Comparison of ENCODE assay signal across 9 cellular contexts in the genomic region with DNA sequence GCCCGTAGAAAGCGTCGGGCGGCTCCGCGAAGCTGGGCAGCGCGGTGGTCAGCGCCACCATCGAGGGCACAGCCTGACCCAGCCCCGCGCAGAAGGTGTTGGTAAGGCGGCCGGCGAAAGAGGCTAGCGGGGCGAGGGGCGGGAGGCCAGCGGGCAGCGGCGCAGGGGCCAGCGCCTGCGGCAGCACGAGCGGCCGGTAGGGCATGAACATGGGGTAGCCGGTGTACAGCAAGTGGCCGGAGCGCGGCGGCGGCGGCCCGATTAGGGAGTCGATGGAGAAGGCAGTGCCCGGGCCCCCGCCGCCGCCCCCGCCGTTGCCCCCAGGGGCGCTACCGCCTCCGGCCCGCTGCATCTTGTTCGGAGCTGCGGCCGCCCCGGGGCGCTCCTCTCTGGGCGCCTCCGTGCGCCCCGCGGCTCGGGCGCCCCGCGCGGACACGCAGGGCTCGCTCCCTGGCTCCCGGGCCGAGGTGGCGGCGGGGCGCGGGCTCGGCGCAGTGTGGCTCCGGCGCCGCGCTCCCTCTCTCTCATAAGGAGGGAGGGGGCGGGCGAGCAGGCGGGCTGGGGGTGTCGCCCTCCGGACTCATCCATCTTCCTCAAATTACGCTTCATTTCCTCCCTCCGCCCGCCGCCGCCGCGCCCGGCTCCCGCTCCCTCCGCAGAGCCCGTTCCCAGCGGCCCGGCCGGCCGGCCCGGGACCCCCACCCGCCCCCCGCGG. TPM values are rescaled to one million over a fixed set of nuclear protein-coding genes. Genes with fewer than 3 reads are reported as not detected.
A peak's percentile ranks its signal among the peaks of the same experiment; 100 is the strongest.
DNase-seq lines count a peak whose midpoint lies in the region; ATAC-seq and TF ChIP-seq lines count a peak whose summit lies in the region.
"Had no signal": no experiment of that assay in that cellular context is flagged by ENCODE, and none has a peak within 500 bp of the region (broad histone marks: within the 10 kb centered on the region; RNA-seq: fewer than 3 reads in every experiment).

A gene (minus strand): TSS at position 498 of the 715 bp plus-strand sequence. CDS start 146 bp downstream, at position 352.

- H3K36me3 Mint-ChIP-seq in CD4-positive, CD25-positive, alpha-beta regulatory T cell = peaks cover 3% of the 10 kb centered on the region
- H3K36me3 Mint-ChIP-seq in brain = no peaks in the 10 kb centered on the region

- peaks cover 57% of the 10 kb centered on the region for H3K27me3 ChIP-seq in CD4-positive, CD25-positive, alpha-beta regulatory T cell (ENCODE audit: control insufficient read depth, insufficient read depth, low read length)
- H3K27me3 ChIP-seq in tibial artery = peaks cover 0 to 78% of the 10 kb centered on the region in 2 donors
- H3K27me3 ChIP-seq: thyroid gland had no signal

- no peak within 1 kb of the TSS for H3K27ac ChIP-seq in CD4-positive, CD25-positive, alpha-beta regulatory T cell (ENCODE audit: insufficient read depth, low read length, poor library complexity, severe bottlenecking)
- H3K27ac ChIP-seq in tibial artery = no peak within 1 kb of the TSS
- H3K27ac ChIP-seq: thyroid gland had no signal

- H3K4me3 Mint-ChIP-seq in CD4-positive, CD25-positive, alpha-beta regulatory T cell = peak within 1 kb of the TSS; percentile 34 to 88 (median 82)
- H3K4me3 Mint-ChIP-seq in brain = peak within 1 kb of the TSS; percentile 75 to 80 (median 78)

- intact Hi-C loops in tibial artery (cut with DNase I; ENCODE audit: low total_unique reads) = no loop called here

- peaks cover 0 to 2% (median 0%) of the 10 kb centered on the region in 7 donors for H3K9me3 Mint-ChIP-seq in CD4-positive, CD25-positive, alpha-beta regulatory T cell
- H3K9me3 Mint-ChIP-seq in brain = peaks cover 0 to 12% (median 0%) of the 10 kb centered on the region in 5 experiments

- DNase-seq in CD4-positive, CD25-positive, alpha-beta regulatory T cell = no peak
- peak; percentile 2 to 14 for DNase-seq in Kasumi-1 (lab: John Stamatoyannopoulos, UW)
- DNase-seq in left lobe of liver (ENCODE audit: low spot score) = no peak
- DNase-seq in tibial artery = no peak
- no peak for DNase-seq in DMS153 (lab: John Stamatoyannopoulos, UW)

- peaks cover 42% of the 10 kb centered on the region for H3K27me3 Mint-ChIP-seq in CD4-positive, CD25-positive, alpha-beta regulatory T cell
- peaks cover 46% of the 10 kb centered on the region for H3K27me3 Mint-ChIP-seq in brain

- ATAC-seq in CD4-positive, CD25-positive, alpha-beta regulatory T cell (ENCODE audit: low read depth in 2 of 2) = no peak
- ATAC-seq in left lobe of liver (peak; percentile 64), HG03108 (IDR thresholded peaks at IDR 0.05; ENCODE audit: unreplicated experiment) (no peak), GM18519 (IDR thresholded peaks at IDR 0.05; ENCODE audit: low FRiP score, unreplicated experiment) (no peak)

- no peaks in the 10 kb centered on the region for H3K9me3 ChIP-seq in CD4-positive, CD25-positive, alpha-beta regulatory T cell (ENCODE audit: control insufficient read depth in 2 of 2, low read length in 2 of 2)
- H3K9me3 ChIP-seq in tibial artery = no peaks in the 10 kb centered on the region
- H3K9me3 ChIP-seq: thyroid gland had no signal

- H3K4me1 Mint-ChIP-seq in CD4-positive, CD25-positive, alpha-beta regulatory T cell = peaks cover 0 to 11% (median 6%) of the 10 kb centered on the region in 4 donors
- H3K4me1 Mint-ChIP-seq in brain = peaks cover 14% of the 10 kb centered on the region

- H3K27ac Mint-ChIP-seq in CD4-positive, CD25-positive, alpha-beta regulatory T cell = peak within 1 kb of the TSS in 1 of 3 donors; percentile 95
- peak within 1 kb of the TSS in 2 of 5 experiments; percentile 18 to 37 for H3K27ac Mint-ChIP-seq in brain

- no peaks in the 10 kb centered on the region for H3K36me3 ChIP-seq in CD4-positive, CD25-positive, alpha-beta regulatory T cell (ENCODE audit: control insufficient read depth, insufficient read depth, low read length)
- H3K36me3 ChIP-seq in tibial artery = no peaks in the 10 kb centered on the region
- H3K36me3 ChIP-seq: thyroid gland had no signal

- TF ChIP-seq CTCF in brain (conservative IDR thresholded peaks at IDR 0.05) (peak in 1 of 2 experiments; percentile 51), tibial artery (IDR thresholded peaks at IDR 0.05) (no peak)

- peaks cover 19% of the 10 kb centered on the region for H3K4me1 ChIP-seq in CD4-positive, CD25-positive, alpha-beta regulatory T cell (ENCODE audit: control insufficient read depth, insufficient read depth, low read length, poor library complexity, severe bottlenecking)
- peaks cover 0 to 19% (median 18%) of the 10 kb centered on the region in 4 donors for H3K4me1 ChIP-seq in tibial artery

- H3K4me3 ChIP-seq in CD4-positive, CD25-positive, alpha-beta regulatory T cell (ENCODE audit: low read depth, low read length) = no peak within 1 kb of the TSS
- peak within 1 kb of the TSS; percentile 31 to 44 for H3K4me3 ChIP-seq in tibial artery

RNA-seq across cellular contexts. Expression of the gene that starts here (rescaled TPM):
- total RNA-seq in CD4-positive, CD25-positive, alpha-beta regulatory T cell = not detected
- not detected for polyA plus RNA-seq in CD4-positive, CD25-positive, alpha-beta regulatory T cell
- polyA plus RNA-seq in brain (ENCODE audit: insufficient read depth, low read depth, low replicate concordance) = not detected
- total RNA-seq in left lobe of liver = not detected
- total RNA-seq: thyroid gland had no signal

Comparison
In these comparisons a context has a peak if more than half of its experiments do, and no peak if none do; other contexts are left out.
1. Peak in ATAC-seq in left lobe of liver; RNA of the gene not detected or under 1 TPM.
2. DNase-seq: peak in Kasumi-1 (2 of 2); none in CD4-positive, CD25-positive, alpha-beta regulatory T cell (0 of 3), left lobe of liver (single experiment), tibial artery (0 of 2) and DMS153 (single experiment).